Comparison of ENCODE assay signal across 7 cellular contexts in the genomic region with DNA sequence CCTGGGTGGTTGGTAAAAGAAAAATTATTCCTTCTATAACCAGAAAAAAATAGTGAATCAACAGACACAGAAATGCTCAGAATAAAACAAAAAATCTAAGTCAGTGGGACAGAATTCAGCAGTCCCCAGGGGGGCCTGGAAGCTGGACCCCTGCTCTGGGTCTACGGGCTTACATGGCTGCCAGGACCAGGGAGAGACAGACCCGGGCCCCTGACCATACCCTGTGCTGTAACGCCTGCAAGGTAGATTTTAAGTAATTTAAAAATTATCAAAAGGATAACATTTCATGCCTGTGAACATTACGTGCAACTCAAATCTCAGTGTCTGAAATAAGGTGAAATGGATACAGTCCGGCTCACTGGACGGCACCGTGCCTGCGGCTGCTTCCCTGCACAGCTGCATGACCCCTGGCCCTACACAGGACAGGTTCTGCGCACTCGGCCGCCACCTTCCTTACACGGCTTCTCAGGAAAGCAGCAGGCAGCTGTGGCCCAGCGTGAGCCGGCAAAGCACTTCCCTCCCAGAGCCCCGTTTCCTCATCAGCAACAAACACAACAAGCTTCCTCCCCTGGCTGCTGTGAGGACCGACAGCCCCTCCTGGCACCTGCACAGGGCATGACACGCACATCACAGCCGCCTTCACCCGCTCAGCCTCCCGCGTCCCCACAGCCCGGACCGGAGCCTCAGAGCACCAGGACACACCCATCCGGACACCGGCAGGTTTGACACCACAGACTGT. TPM values are rescaled to one million over a fixed set of nuclear protein-coding genes. Genes with fewer than 3 reads are reported as not detected.
DNase-seq lines count a peak whose midpoint lies in the region; ATAC-seq, FAIRE-seq and TF ChIP-seq lines count a peak whose summit lies in the region.

No MANE protein-coding gene starts in this region.

- no peak overlapping the region for H2AFZ ChIP-seq in fibroblast of lung (ENCODE audit: low read length)

- no peak for FAIRE-seq in H54 (lab: Jason Lieb, UNC)

- no peaks in the 10 kb centered on the region for H3K9me3 ChIP-seq in fibroblast of lung (ENCODE audit: control insufficient read depth, insufficient read depth, low read depth, low read length)

- H3K9ac ChIP-seq in fibroblast of lung (ENCODE audit: insufficient read depth, low read length), result peak overlapping the region; percentile 60

- no peaks in the 10 kb centered on the region for H4K20me1 ChIP-seq in fibroblast of lung (ENCODE audit: control insufficient read depth, extremely low read depth, insufficient read depth, low read length)

- DNase-seq in NAMALWA (ENCODE audit: low spot score) (peak; percentile 93), fibroblast of lung (ENCODE audit: low read depth in 2 of 2) (no peak), H54 (ENCODE audit: insufficient read length, low spot score) (no peak)
- peak; percentile 65 for DNase-seq in activated CD8-positive, alpha-beta memory T cell treated with anti-CD3 and anti-CD28 coated beads, Interleukin-2, amount 50 U/mL, for 1 hour (ENCODE audit: extremely low read depth)

- H3K36me3 ChIP-seq in fibroblast of lung (ENCODE audit: control insufficient read depth, insufficient read depth, low read length), result peaks cover 14% of the 10 kb centered on the region

- ATAC-seq in GM19395 (IDR thresholded peaks at IDR 0.05; ENCODE audit: unreplicated experiment), result peak; percentile 57
- ATAC-seq in HG03045 (IDR thresholded peaks at IDR 0.05; ENCODE audit: unreplicated experiment), result no peak

- H3K27me3 ChIP-seq in fibroblast of lung (ENCODE audit: control insufficient read depth, insufficient read depth, low read length), result no peaks in the 10 kb centered on the region

- H3K4me1 ChIP-seq in fibroblast of lung (ENCODE audit: control insufficient read depth, extremely low read depth, insufficient read depth, low read length), result peaks cover 71% of the 10 kb centered on the region

- H3K79me2 ChIP-seq in fibroblast of lung (ENCODE audit: control insufficient read depth, insufficient read depth, low read length), result peaks cover 90% of the 10 kb centered on the region

- peak overlapping the region; percentile 55 for H3K27ac ChIP-seq in fibroblast of lung (ENCODE audit: insufficient read depth, low read length)
- peak overlapping the region in 15 of 21 experiments; percentile 0 to 82 (median 38) for H3K27ac ChIP-seq in skin epidermis

- H3K4me2 ChIP-seq in fibroblast of lung (ENCODE audit: extremely low read depth, insufficient read depth, low read length), result no peak overlapping the region

- TF ChIP-seq POLR2A in H54 (IDR thresholded peaks at IDR 0.05; ENCODE audit: low read depth, low read length), result no peak

- TF ChIP-seq CTCF in fibroblast of lung (conservative IDR thresholded peaks at IDR 0.05 in 1 of 2, IDR thresholded peaks at IDR 0.05 in 1 of 2; ENCODE audit: low read depth in 1 of 2, low read length in 2 of 2), result no peak

- H3K4me3 ChIP-seq in fibroblast of lung (replicated peaks in 1 of 4; ENCODE audit: control extremely low read depth in 1 of 4, insufficient read depth in 1 of 4, low read depth in 3 of 4, low read length in 4 of 4), result no peak overlapping the region
- H3K4me3 ChIP-seq in skin epidermis, result no peak overlapping the region

RNA-seq across cellular contexts. Expression of a gene that starts 22.2 kb away (rescaled TPM):
- total RNA-seq in fibroblast of lung, result 21.6 and 26.6 TPM in 2 replicates
- 31.1 and 34.1 TPM in 2 replicates for polyA plus RNA-seq in fibroblast of lung
- 32.0 and 32.4 TPM in 2 replicates for polyA plus RNA-seq in fibroblast of lung (2012)
- polyA minus RNA-seq in fibroblast of lung (ENCODE audit: low replicate concordance), result 20.1 and 29.0 TPM in 2 replicates

Comparison
In these comparisons a context has a peak if more than half of its experiments do, and no peak if none do; other contexts are left out.
1. DNase-seq: peak in NAMALWA (single experiment) and activated CD8-positive, alpha-beta memory T cell treated with anti-CD3 and anti-CD28 coated beads, Interleukin-2, amount 50 U/mL, for 1 hour (single experiment); none in fibroblast of lung (0 of 2) and H54 (single experiment).